8 cellular contexts compared by ENCODE assay signal in genomic region chr11:6233984-6234313, GRCh38. TPM values are rescaled to one million over a fixed set of nuclear protein-coding genes. Genes with fewer than 3 reads are reported as not detected.
DNase-seq lines count a peak whose midpoint lies in the region; ATAC-seq and TF ChIP-seq lines count a peak whose summit lies in the region.

No MANE protein-coding gene starts in this region.

- 2 to 3% methylated on average over 9 of the region's 9 CpGs for WGBS in testis, 2 donors

- peak overlapping the region; percentile 93 for H3K4me3 Mint-ChIP-seq in activated CD8-positive, alpha-beta T cell treated with anti-CD3 and anti-CD28 coated beads for 36 hours

- H3K27ac ChIP-seq in cardiac muscle cell (peak overlapping the region; percentile 84), iPS-20b (ENCODE audit: low read length) (no peak overlapping the region), testis (peak overlapping the region; percentile 76 to 91)

- no peak for ATAC-seq in Right ventricle myocardium inferior
- ATAC-seq in activated CD8-positive, alpha-beta T cell treated with anti-CD3 and anti-CD28 coated beads for 36 hours, result no peak
- no peak for ATAC-seq in HG03571 (IDR thresholded peaks at IDR 0.05; ENCODE audit: unreplicated experiment)
- ATAC-seq in HG03039 (IDR thresholded peaks at IDR 0.05; ENCODE audit: unreplicated experiment), result no peak

- peak overlapping the region; percentile 82; the same call in 1 of the 2 replicates for H3K9ac ChIP-seq in iPS-20b (ENCODE audit: low read depth, low read length)

- peaks cover 45% of the 10 kb centered on the region for H3K4me1 Mint-ChIP-seq in activated CD8-positive, alpha-beta T cell treated with anti-CD3 and anti-CD28 coated beads for 36 hours (ENCODE audit: low read depth)

- no peaks in the 10 kb centered on the region for H3K36me3 Mint-ChIP-seq in activated CD8-positive, alpha-beta T cell treated with anti-CD3 and anti-CD28 coated beads for 36 hours (ENCODE audit: low read depth)

- H3K36me3 ChIP-seq in cardiac muscle cell, result no peaks in the 10 kb centered on the region
- no peaks in the 10 kb centered on the region for H3K36me3 ChIP-seq in iPS-20b (ENCODE audit: insufficient read depth, low read depth, low read length)
- H3K36me3 ChIP-seq in testis (ENCODE audit: low read depth, missing control alignments), result no peaks in the 10 kb centered on the region

- H3K4me1 ChIP-seq in cardiac muscle cell (ENCODE audit: low read depth), result peaks cover 7% of the 10 kb centered on the region
- no peaks in the 10 kb centered on the region for H3K4me1 ChIP-seq in iPS-20b (ENCODE audit: insufficient read depth, low read length)
- no peaks in the 10 kb centered on the region for H3K4me1 ChIP-seq in testis

- H3K27me3 ChIP-seq in cardiac muscle cell (no peaks in the 10 kb centered on the region), iPS-20b (ENCODE audit: insufficient read depth, low read length) (no peaks in the 10 kb centered on the region), testis (no peaks in the 10 kb centered on the region)

- H3K27ac Mint-ChIP-seq in activated CD8-positive, alpha-beta T cell treated with anti-CD3 and anti-CD28 coated beads for 36 hours, result peak overlapping the region; percentile 94

- no peak for TF ChIP-seq CTCF in cardiac muscle cell (IDR thresholded peaks at IDR 0.05; ENCODE audit: low read depth, low read length)
- TF ChIP-seq CTCF in activated CD8-positive, alpha-beta T cell treated with anti-CD3 and anti-CD28 coated beads for 36 hours (IDR thresholded peaks at IDR 0.05), result no peak
- TF ChIP-seq CTCF in testis (IDR thresholded peaks at IDR 0.05), result no peak

- intact Hi-C loops in Right ventricle myocardium inferior (cut with DNase I) (loop anchor here (1.0 to 10.0 kb wide), 2 partner anchors 85 to 241 kb away; partner anchors contain the start of gene TRIM3), testis (cut with DNase I; ENCODE audit: low total_unique reads) (no loop called here)
- intact Hi-C loops in activated CD8-positive, alpha-beta T cell treated with anti-CD3 and anti-CD28 coated beads for 36 hours (cut with micrococcal nuclease), result no loop called here

- CTCF ChIA-PET in activated CD8-positive, alpha-beta T cell treated with anti-CD3 and anti-CD28 coated beads for 36 hours (lab: Charles Lee), result interaction anchor here (1.0 to 6.1 kb wide), 4 partner anchors 18 to 129 kb away, joined by 3 to 45 read pairs (median 14); no protein-coding TSS in a partner anchor

- H3K9me3 ChIP-seq in cardiac muscle cell (ENCODE audit: low read depth), result no peaks in the 10 kb centered on the region
- H3K9me3 ChIP-seq in iPS-20b (ENCODE audit: insufficient read depth, low read depth, low read length), result no peaks in the 10 kb centered on the region
- H3K9me3 ChIP-seq in testis, result no peaks in the 10 kb centered on the region

- no peaks in the 10 kb centered on the region for H3K27me3 Mint-ChIP-seq in activated CD8-positive, alpha-beta T cell treated with anti-CD3 and anti-CD28 coated beads for 36 hours

- POLR2A ChIA-PET in activated CD8-positive, alpha-beta T cell treated with anti-CD3 and anti-CD28 coated beads for 36 hours (lab: Charles Lee), result interaction anchor here (0.7 kb wide), 1 partner anchor 32 kb away, joined by 4 read pairs; no protein-coding TSS in a partner anchor

- H3K9me3 Mint-ChIP-seq in activated CD8-positive, alpha-beta T cell treated with anti-CD3 and anti-CD28 coated beads for 36 hours, result no peaks in the 10 kb centered on the region

- DNase-seq in cardiac muscle cell (ENCODE audit: low read depth in 1 of 2, low spot score in 1 of 2) (no peak), Right ventricle myocardium inferior (ENCODE audit: missing footprints) (no peak), testis (peak; percentile 39)
- DNase-seq in activated CD8-positive, alpha-beta T cell treated with anti-CD3 and anti-CD28 coated beads for 36 hours, result peak; percentile 24
- DNase-seq in stimulated activated CD4-positive, alpha-beta T cell treated with anti-CD3 and anti-CD28 coated beads, Interleukin-4, amount 100 ng/mL, for 4 hours, result no peak

- peak overlapping the region; percentile 90 for H3K4me3 ChIP-seq in cardiac muscle cell
- H3K4me3 ChIP-seq in iPS-20b (ENCODE audit: low read length), result peak overlapping the region; percentile 83
- peak overlapping the region; percentile 74 to 76 for H3K4me3 ChIP-seq in testis

- no peak for TF ChIP-seq POLR2A in testis (IDR thresholded peaks at IDR 0.05)

RNA-seq across cellular contexts. Expression of gene FHIP1B, which starts 0.5 kb away (rescaled TPM):
- 27.5 and 46.8 TPM in 2 replicates for total RNA-seq in cardiac muscle cell
- polyA plus RNA-seq in cardiac muscle cell, result 32.2 and 35.9 TPM in 2 replicates
- total RNA-seq in Right ventricle myocardium inferior, result 13.3 TPM
- total RNA-seq in activated CD8-positive, alpha-beta T cell treated with anti-CD3 and anti-CD28 coated beads for 36 hours, result 10 to 100 TPM; 14.9 to 15.1 TPM
- 100 to 1,000 TPM; 134 to 156 TPM for total RNA-seq in testis
- polyA plus RNA-seq in testis (ENCODE audit: insufficient read depth, low read depth, low replicate concordance), result 98.3 TPM

RNA-seq across cellular contexts. Expression of gene CNGA4, which starts 4.9 kb away (rescaled TPM):
- 0.32 and 0.83 TPM in 2 replicates for total RNA-seq in cardiac muscle cell
- 0.39 TPM in 1 of 2 replicates, not detected in the other for polyA plus RNA-seq in cardiac muscle cell
- not detected for total RNA-seq in Right ventricle myocardium inferior
- under 1 TPM in 1 of 2 experiments, not detected in 1; 0.18 TPM for total RNA-seq in activated CD8-positive, alpha-beta T cell treated with anti-CD3 and anti-CD28 coated beads for 36 hours
- total RNA-seq in testis, result 1 to 10 TPM; 7.9 to 9.1 TPM
- 14.4 TPM for polyA plus RNA-seq in testis (ENCODE audit: insufficient read depth, low read depth, low replicate concordance)

RNA-seq across cellular contexts. Expression of gene CCKBR, which starts 25.7 kb away (rescaled TPM):
- 4.9 and 5.2 TPM in 2 replicates for total RNA-seq in cardiac muscle cell
- polyA plus RNA-seq in cardiac muscle cell, result 4.4 and 5.4 TPM in 2 replicates
- not detected for total RNA-seq in Right ventricle myocardium inferior
- not detected for total RNA-seq in activated CD8-positive, alpha-beta T cell treated with anti-CD3 and anti-CD28 coated beads for 36 hours
- total RNA-seq in testis, result under 1 TPM; 0.37 to 0.63 TPM
- polyA plus RNA-seq in testis (ENCODE audit: insufficient read depth, low read depth, low replicate concordance), result 0.47 TPM

RNA-seq across cellular contexts. Expression of gene C11orf42, which starts 28.6 kb away (rescaled TPM):
- total RNA-seq in cardiac muscle cell (not detected in 2 replicates), Right ventricle myocardium inferior (not detected), testis (10 to 100 TPM; 10.1 to 38.5 TPM)
- polyA plus RNA-seq in cardiac muscle cell (0.15 and 0.32 TPM in 2 replicates), testis (ENCODE audit: insufficient read depth, low read depth, low replicate concordance) (28.9 TPM)
- total RNA-seq in activated CD8-positive, alpha-beta T cell treated with anti-CD3 and anti-CD28 coated beads for 36 hours, result not detected

RNA-seq across cellular contexts. Expression of gene OR52W1, which starts 34.9 kb away (rescaled TPM):
- total RNA-seq in cardiac muscle cell (not detected in 2 replicates), Right ventricle myocardium inferior (not detected), testis (not detected)
- polyA plus RNA-seq in cardiac muscle cell (not detected in 2 replicates), testis (ENCODE audit: insufficient read depth, low read depth, low replicate concordance) (not detected)
- not detected for total RNA-seq in activated CD8-positive, alpha-beta T cell treated with anti-CD3 and anti-CD28 coated beads for 36 hours

Comparison
In these comparisons a context has a peak if more than half of its experiments do, and no peak if none do; other contexts are left out.
1. DNase-seq: peak in activated CD8-positive, alpha-beta T cell treated with anti-CD3 and anti-CD28 coated beads for 36 hours (single experiment) and testis (single experiment); none in cardiac muscle cell (0 of 2), Right ventricle myocardium inferior (single experiment) and stimulated activated CD4-positive, alpha-beta T cell treated with anti-CD3 and anti-CD28 coated beads, Interleukin-4, amount 100 ng/mL, for 4 hours (0 of 2).
2. Peak in every context shown above with its lines, with median percentiles within 50 percentile points of each other: H3K4me3 ChIP-seq.